ENCODE assay signal across 18 cellular contexts in the genomic region with DNA sequence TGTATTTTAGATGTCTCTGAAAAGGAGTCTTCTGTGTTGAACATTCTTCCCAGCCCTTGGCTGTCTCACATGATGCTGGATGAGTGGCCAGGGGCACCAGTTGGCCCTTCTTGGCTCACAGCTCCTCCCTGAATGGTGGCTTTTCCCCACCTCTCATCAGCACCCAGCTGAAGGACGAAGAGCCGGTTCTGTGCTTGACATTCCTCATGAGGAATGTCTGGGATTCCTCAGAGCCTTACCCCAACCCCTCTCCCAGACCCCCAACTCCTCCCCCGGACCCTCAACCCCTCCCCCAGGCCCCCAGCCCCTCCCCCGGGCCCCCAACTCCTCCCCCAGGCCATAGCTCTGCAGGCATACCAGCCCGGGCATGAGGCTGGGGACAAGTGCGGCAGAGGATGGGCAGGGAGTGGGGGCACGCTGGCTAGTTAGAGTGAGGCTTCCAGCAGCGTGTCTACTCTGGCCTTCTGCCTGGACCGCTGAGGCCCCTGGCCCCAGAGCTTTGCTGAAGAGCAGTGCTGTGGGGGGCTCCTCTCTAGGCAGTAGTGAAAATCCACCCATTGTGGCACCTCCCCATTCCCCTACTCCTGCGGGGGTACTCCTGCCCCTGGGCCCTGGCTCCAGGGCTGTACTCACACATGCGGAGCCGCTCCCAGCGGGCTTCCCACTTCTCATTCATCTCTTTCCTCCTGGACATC.
DNase-seq lines count a peak whose midpoint lies in the region; FAIRE-seq and TF ChIP-seq lines count a peak whose summit lies in the region.
"Had no signal": no experiment of that assay in that cellular context is flagged by ENCODE, and none has a peak within 500 bp of the region (broad histone marks: within the 10 kb centered on the region; RNA-seq: fewer than 3 reads in every experiment).

No MANE protein-coding gene starts in this region.

- no peak overlapping the region for H2BK15ac ChIP-seq in neuronal stem cell (ENCODE audit: low read length)

- H3K9ac ChIP-seq in endodermal cell (ENCODE audit: extremely low read depth, low read length, poor library complexity, severe bottlenecking), result no peak overlapping the region
- peak overlapping the region; percentile 24 for H3K9ac ChIP-seq in neuronal stem cell (ENCODE audit: low read depth, low read length, poor library complexity)

- H3K4me2 ChIP-seq in neuronal stem cell (ENCODE audit: insufficient read depth, low read length, poor library complexity, severe bottlenecking), result no peak overlapping the region

- in situ Hi-C loops in G401 (cut with HindIII; ENCODE audit: low sequenced_read_pairs), result no loop called here

- no peak overlapping the region for H4K91ac ChIP-seq in neuronal stem cell (ENCODE audit: low read depth, low read length, poor library complexity)

- H4K8ac ChIP-seq in neuronal stem cell (ENCODE audit: low read depth, low read length), result no peak overlapping the region

- no peak overlapping the region for H3K4ac ChIP-seq in neuronal stem cell (ENCODE audit: low read length)

- H3K9me3 Mint-ChIP-seq in endodermal cell, result peaks cover 14% of the 10 kb centered on the region
- H3K9me3 Mint-ChIP-seq in mesothelial cell of epicardium, result no peaks in the 10 kb centered on the region
- H3K9me3 Mint-ChIP-seq: CD4-positive, alpha-beta T cell had no signal

- no peak overlapping the region for H2BK120ac ChIP-seq in neuronal stem cell (ENCODE audit: low read depth, low read length)

- no peak overlapping the region for H3K27ac ChIP-seq in endodermal cell (ENCODE audit: low read depth, low read length)
- H3K27ac ChIP-seq in neuronal stem cell (replicated peaks; ENCODE audit: low read length), result no peak overlapping the region
- H3K27ac ChIP-seq: HL-60 had no signal

- H3K9me3 ChIP-seq in endodermal cell (ENCODE audit: control insufficient read depth, low read length) (peaks cover 7% of the 10 kb centered on the region), neuronal stem cell (replicated peaks in 1 of 2; ENCODE audit: control insufficient read depth in 2 of 2, insufficient read depth in 1 of 2, low read depth in 1 of 2, low read length in 2 of 2) (peaks cover 3 to 11% of the 10 kb centered on the region in 2 donors)

- H2AFZ ChIP-seq in neuronal stem cell (ENCODE audit: low read length), result no peak overlapping the region

- DNase-seq in G401 (ENCODE audit: low spot score), result peak; percentile 59
- DNase-seq in HTR-8/SVneo (ENCODE audit: insufficient read length, low spot score), result no peak
- peak; percentile 75 for DNase-seq in endodermal cell
- no peak for DNase-seq in neuronal stem cell (ENCODE audit: low spot score)
- no peak for DNase-seq in NCI-H2107 treated with DMSO at 0.1 percent for 48 hours (lab: John Stamatoyannopoulos, UW; ENCODE audit: unreplicated experiment)
- DNase-seq in DMS79 (lab: John Stamatoyannopoulos, UW), result no peak
- DNase-seq in mesothelial cell of epicardium (ENCODE audit: low spot score in 2 of 2, unreplicated experiment in 2 of 2), result no peak
- DNase-seq in NCI-H446 (lab: John Stamatoyannopoulos, UW), result no peak
- DNase-seq: ACHN; C1 segment of cervical spinal cord; Calu3; CD4-positive, alpha-beta T cell; DMS 273 treated with DMSO at 0.1 percent for 48 hours had no signal

- peaks cover 10% of the 10 kb centered on the region for H3K4me1 Mint-ChIP-seq in endodermal cell
- peaks cover 36% of the 10 kb centered on the region for H3K4me1 Mint-ChIP-seq in mesothelial cell of epicardium

- H3K27me3 ChIP-seq in endodermal cell (ENCODE audit: control insufficient read depth, insufficient read depth, low read length, poor library complexity, severe bottlenecking) (no peaks in the 10 kb centered on the region), neuronal stem cell (ENCODE audit: control insufficient read depth in 3 of 3, insufficient read depth in 3 of 3, low read depth in 1 of 3, low read length in 3 of 3) (peaks cover 0 to 37% (median 4%) of the 10 kb centered on the region in 3 experiments)

- WGBS in endodermal cell (ENCODE audit: insufficient coverage in 1 of 2, insufficient read length in 1 of 2), 2 experiments, result 89 to 100% methylated on average over 1 to 11 of the region's 13 CpGs
- WGBS in neuronal stem cell (ENCODE audit: extremely low coverage in 2 of 2, insufficient read length in 2 of 2, insufficient replicate concordance in 1 of 2), 2 donors, result no CpG with 5 or more reads among the region's 13 CpGs

- peak; percentile 69 for FAIRE-seq in HTR-8/SVneo (lab: Jason Lieb, UNC)
- FAIRE-seq: G401.6, GM12891, K562 had no signal

- no peaks in the 10 kb centered on the region for H3K79me1 ChIP-seq in neuronal stem cell (ENCODE audit: low read depth, low read length)

- no peak overlapping the region for H3K14ac ChIP-seq in neuronal stem cell (ENCODE audit: low read length)

- peak overlapping the region; percentile 15 for H3K18ac ChIP-seq in neuronal stem cell (ENCODE audit: low read length)

- TF ChIP-seq CTCF in endodermal cell (conservative IDR thresholded peaks at IDR 0.05) (no peak), mesothelial cell of epicardium (IDR thresholded peaks at IDR 0.05; ENCODE audit: unreplicated experiment) (no peak)

- H3K27ac Mint-ChIP-seq in endodermal cell (no peak overlapping the region), mesothelial cell of epicardium (no peak overlapping the region)
- H3K27ac Mint-ChIP-seq: B cell; CD4-positive, alpha-beta T cell had no signal

- H2BK12ac ChIP-seq in neuronal stem cell (ENCODE audit: low read length), result no peak overlapping the region

- H3K36me3 ChIP-seq in endodermal cell (ENCODE audit: control insufficient read depth, insufficient read depth, low read length) (no peaks in the 10 kb centered on the region), neuronal stem cell (replicated peaks in 1 of 2; ENCODE audit: control insufficient read depth in 2 of 2, insufficient read depth in 2 of 2, low read length in 2 of 2) (no peaks in the 10 kb centered on the region)

- no peaks in the 10 kb centered on the region for H3K36me3 Mint-ChIP-seq in endodermal cell (ENCODE audit: low read depth)
- H3K36me3 Mint-ChIP-seq in mesothelial cell of epicardium, result peaks cover 2% of the 10 kb centered on the region

- H3K4me1 ChIP-seq in endodermal cell (ENCODE audit: control insufficient read depth, insufficient read depth, low read length) (peaks cover 1% of the 10 kb centered on the region), neuronal stem cell (ENCODE audit: control insufficient read depth in 2 of 2, insufficient read depth in 1 of 2, low read depth in 1 of 2, low read length in 2 of 2) (peaks cover 5 to 18% of the 10 kb centered on the region in 2 donors)

- peak overlapping the region; percentile 30 for H2AK5ac ChIP-seq in neuronal stem cell (ENCODE audit: low read depth, low read length)

- H3K27me3 Mint-ChIP-seq in endodermal cell (ENCODE audit: insufficient read depth), result peaks cover 11% of the 10 kb centered on the region
- H3K27me3 Mint-ChIP-seq in mesothelial cell of epicardium (ENCODE audit: low read depth), result no peaks in the 10 kb centered on the region
- H3K27me3 Mint-ChIP-seq: CD4-positive, alpha-beta T cell had no signal

- no peak overlapping the region for H3K4me3 Mint-ChIP-seq in endodermal cell
- H3K4me3 Mint-ChIP-seq in mesothelial cell of epicardium, result no peak overlapping the region
- H3K4me3 Mint-ChIP-seq: B cell; CD4-positive, alpha-beta T cell had no signal

- H3K23ac ChIP-seq in neuronal stem cell (ENCODE audit: low read depth, low read length, poor library complexity), result no peak overlapping the region

- H3K4me3 ChIP-seq in endodermal cell (ENCODE audit: low read length), result no peak overlapping the region
- no peak overlapping the region for H3K4me3 ChIP-seq in neuronal stem cell (ENCODE audit: low read length in 2 of 2)
- H3K4me3 ChIP-seq: K562 had no signal

- H2BK5ac ChIP-seq in neuronal stem cell (ENCODE audit: low read length), result peak overlapping the region; percentile 77

Comparison
In these comparisons a context has a peak if more than half of its experiments do, and no peak if none do; other contexts are left out.
1. DNase-seq: peak in G401 (single experiment) and endodermal cell (single experiment); none in HTR-8/SVneo (single experiment), neuronal stem cell (single experiment), NCI-H2107 treated with DMSO at 0.1 percent for 48 hours (single experiment), DMS79 (single experiment), mesothelial cell of epicardium (0 of 2) and NCI-H446 (0 of 2).